In the genomic region with DNA sequence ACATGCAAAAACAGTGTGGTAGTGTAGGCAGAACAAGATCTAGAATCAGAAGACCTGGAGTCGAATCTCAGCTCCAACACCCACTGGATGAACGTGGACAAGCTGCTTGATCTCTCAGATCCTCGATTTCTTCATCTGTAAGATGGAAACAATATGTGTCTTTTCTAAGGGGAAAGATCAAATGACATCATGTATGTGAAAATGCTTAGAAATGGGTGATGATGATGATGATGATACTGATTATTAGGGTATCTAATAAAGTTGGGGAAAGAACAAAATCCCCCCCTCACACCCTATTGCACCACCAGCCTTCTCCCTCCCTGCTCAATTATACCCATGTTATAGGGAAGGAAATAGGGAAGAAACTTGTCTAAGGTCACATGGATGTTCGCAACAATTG, we compare ENCODE assay signal across 14 cellular contexts. TPM values are rescaled to one million over a fixed set of nuclear protein-coding genes. Genes with fewer than 3 reads are reported as not detected.
A peak's percentile ranks its signal among the peaks of the same experiment; 100 is the strongest.
DNase-seq lines count a peak whose midpoint lies in the region; ATAC-seq and TF ChIP-seq lines count a peak whose summit lies in the region.
"Had no signal": no experiment of that assay in that cellular context is flagged by ENCODE, and none has a peak within 500 bp of the region (broad histone marks: within the 10 kb centered on the region; RNA-seq: fewer than 3 reads in every experiment).

No MANE protein-coding gene starts in this region.

- H3K27ac Mint-ChIP-seq in activated CD8-positive, alpha-beta T cell treated with anti-CD3 and anti-CD28 coated beads for 36 hours: peak overlapping the region; percentile 30
- H3K27ac Mint-ChIP-seq in activated CD8-positive, alpha-beta T cell treated with anti-CD3 and anti-CD28 coated beads, Interleukin-2, amount 10 ng/mL, durations not matched to agents 7 days and 5 days: no peak overlapping the region
- peak overlapping the region in 6 of 9 donors; percentile 5 to 40 (median 24) for H3K27ac Mint-ChIP-seq in naive thymus-derived CD4-positive, alpha-beta T cell

- H3K4me1 Mint-ChIP-seq in activated CD8-positive, alpha-beta T cell treated with anti-CD3 and anti-CD28 coated beads for 36 hours (ENCODE audit: low read depth): peaks cover 20% of the 10 kb centered on the region
- peaks cover 9% of the 10 kb centered on the region for H3K4me1 Mint-ChIP-seq in activated CD8-positive, alpha-beta T cell treated with anti-CD3 and anti-CD28 coated beads, Interleukin-2, amount 10 ng/mL, durations not matched to agents 7 days and 5 days (ENCODE audit: low read depth)
- H3K4me1 Mint-ChIP-seq in naive thymus-derived CD4-positive, alpha-beta T cell: peaks cover 12 to 36% (median 20%) of the 10 kb centered on the region in 7 donors

- ATAC-seq in activated CD8-positive, alpha-beta T cell treated with anti-CD3 and anti-CD28 coated beads for 36 hours: no peak
- no peak for ATAC-seq in activated CD8-positive, alpha-beta T cell treated with anti-CD3 and anti-CD28 coated beads, Interleukin-2, amount 10 ng/mL, durations not matched to agents 7 days and 5 days
- ATAC-seq in naive thymus-derived CD4-positive, alpha-beta T cell: no peak
- ATAC-seq in lower lobe of right lung (no peak), GM19397 (IDR thresholded peaks at IDR 0.05; ENCODE audit: unreplicated experiment) (no peak)

- intact Hi-C loops in activated CD8-positive, alpha-beta T cell treated with anti-CD3 and anti-CD28 coated beads for 36 hours (cut with micrococcal nuclease): no loop called here
- intact Hi-C loops in naive thymus-derived CD4-positive, alpha-beta T cell (cut with micrococcal nuclease): no loop called here
- intact Hi-C loops in lower lobe of right lung (cut with DNase I): no loop called here

- H3K9me3 Mint-ChIP-seq in activated CD8-positive, alpha-beta T cell treated with anti-CD3 and anti-CD28 coated beads for 36 hours: no peaks in the 10 kb centered on the region
- no peaks in the 10 kb centered on the region for H3K9me3 Mint-ChIP-seq in activated CD8-positive, alpha-beta T cell treated with anti-CD3 and anti-CD28 coated beads, Interleukin-2, amount 10 ng/mL, durations not matched to agents 7 days and 5 days (ENCODE audit: insufficient read depth)
- H3K9me3 Mint-ChIP-seq in naive thymus-derived CD4-positive, alpha-beta T cell: peaks cover 0 to 2% (median 0%) of the 10 kb centered on the region in 11 donors

- POLR2A ChIA-PET in activated CD8-positive, alpha-beta T cell treated with anti-CD3 and anti-CD28 coated beads for 36 hours (lab: Charles Lee): no interaction called here
- POLR2A ChIA-PET in activated CD8-positive, alpha-beta T cell treated with anti-CD3 and anti-CD28 coated beads, Interleukin-2, amount 10 ng/mL, durations not matched to agents 7 days and 5 days (lab: Charles Lee): no interaction called here
- POLR2A ChIA-PET in HEK293 (lab: Yijun Ruan, JAX): no interaction called here
- POLR2A ChIA-PET in naive thymus-derived CD4-positive, alpha-beta T cell (lab: Charles Lee): no interaction called here

- no peak for TF ChIP-seq CTCF in activated CD8-positive, alpha-beta T cell treated with anti-CD3 and anti-CD28 coated beads for 36 hours (IDR thresholded peaks at IDR 0.05)
- no peak for TF ChIP-seq CTCF in HEK293 (tag by site-specific recombination; IDR thresholded peaks at IDR 0.05)
- no peak for TF ChIP-seq CTCF in lower lobe of right lung (IDR thresholded peaks at IDR 0.05)

- H3K36me3 Mint-ChIP-seq in activated CD8-positive, alpha-beta T cell treated with anti-CD3 and anti-CD28 coated beads for 36 hours (ENCODE audit: low read depth): peaks cover 16% of the 10 kb centered on the region
- H3K36me3 Mint-ChIP-seq in activated CD8-positive, alpha-beta T cell treated with anti-CD3 and anti-CD28 coated beads, Interleukin-2, amount 10 ng/mL, durations not matched to agents 7 days and 5 days (ENCODE audit: low read depth): peaks cover 50% of the 10 kb centered on the region
- H3K36me3 Mint-ChIP-seq in naive thymus-derived CD4-positive, alpha-beta T cell: peaks cover 9 to 32% (median 17%) of the 10 kb centered on the region in 5 donors

- no peaks in the 10 kb centered on the region for H3K27me3 Mint-ChIP-seq in activated CD8-positive, alpha-beta T cell treated with anti-CD3 and anti-CD28 coated beads for 36 hours
- no peaks in the 10 kb centered on the region for H3K27me3 Mint-ChIP-seq in activated CD8-positive, alpha-beta T cell treated with anti-CD3 and anti-CD28 coated beads, Interleukin-2, amount 10 ng/mL, durations not matched to agents 7 days and 5 days (ENCODE audit: low read depth)
- H3K27me3 Mint-ChIP-seq in naive thymus-derived CD4-positive, alpha-beta T cell: no peaks in the 10 kb centered on the region

- no peak overlapping the region for H3K4me3 Mint-ChIP-seq in activated CD8-positive, alpha-beta T cell treated with anti-CD3 and anti-CD28 coated beads for 36 hours
- H3K4me3 Mint-ChIP-seq in activated CD8-positive, alpha-beta T cell treated with anti-CD3 and anti-CD28 coated beads, Interleukin-2, amount 10 ng/mL, durations not matched to agents 7 days and 5 days: no peak overlapping the region
- H3K4me3 Mint-ChIP-seq in naive thymus-derived CD4-positive, alpha-beta T cell: no peak overlapping the region

- no peaks in the 10 kb centered on the region for H3K4me1 ChIP-seq in HEK293 (ENCODE audit: control insufficient read depth, insufficient read depth, low read length)
- H3K4me1 ChIP-seq in naive thymus-derived CD4-positive, alpha-beta T cell (ENCODE audit: control insufficient read depth in 2 of 2, insufficient read depth in 2 of 2, low read length in 2 of 2): peaks cover 0 to 3% of the 10 kb centered on the region in 2 donors
- no peaks in the 10 kb centered on the region for H3K4me1 ChIP-seq in lower lobe of right lung

- H3K4me3 ChIP-seq in HEK293 (ENCODE audit: low read depth, low read length) (no peak overlapping the region), lower lobe of right lung (no peak overlapping the region)
- H3K4me3 ChIP-seq in naive thymus-derived CD4-positive, alpha-beta T cell (ENCODE audit: low read length): no peak overlapping the region

- no peak for DNase-seq in activated CD8-positive, alpha-beta T cell treated with anti-CD3 and anti-CD28 coated beads for 36 hours
- no peak for DNase-seq in activated CD8-positive, alpha-beta T cell treated with anti-CD3 and anti-CD28 coated beads, Interleukin-2, amount 10 ng/mL, durations not matched to agents 7 days and 5 days
- DNase-seq in ecto neural progenitor cell (ENCODE audit: low spot score): peak; percentile 18
- DNase-seq in naive thymus-derived CD4-positive, alpha-beta T cell: no peak
- DNase-seq in NCI-H510A treated with DMSO at 0.1 percent for 48 hours (lab: John Stamatoyannopoulos, UW): no peak
- DNase-seq in lower lobe of right lung: no peak
- DNase-seq: Calu3, DMS 273 treated with DMSO at 0.1 percent for 48 hours, HCEC 1CT had no signal

- peaks cover 42 to 74% of the 10 kb centered on the region in 2 experiments for H3K36me3 ChIP-seq in HEK293 (ENCODE audit: control insufficient read depth in 2 of 2, insufficient read depth in 1 of 2, low read length in 2 of 2)
- peaks cover 3 to 50% (median 11%) of the 10 kb centered on the region in 3 experiments for H3K36me3 ChIP-seq in naive thymus-derived CD4-positive, alpha-beta T cell (ENCODE audit: control insufficient read depth in 2 of 3, insufficient read depth in 3 of 3, low read length in 3 of 3)
- H3K36me3 ChIP-seq in lower lobe of right lung: peaks cover 53% of the 10 kb centered on the region

- H3K9me3 ChIP-seq in HEK293 (ENCODE audit: control insufficient read depth, insufficient read depth, low read depth, low read length): no peaks in the 10 kb centered on the region
- no peaks in the 10 kb centered on the region for H3K9me3 ChIP-seq in naive thymus-derived CD4-positive, alpha-beta T cell (ENCODE audit: control insufficient read depth in 2 of 3, low read length in 3 of 3)
- no peaks in the 10 kb centered on the region for H3K9me3 ChIP-seq in lower lobe of right lung

- no peaks in the 10 kb centered on the region for H3K27me3 ChIP-seq in naive thymus-derived CD4-positive, alpha-beta T cell (ENCODE audit: control insufficient read depth in 2 of 2, insufficient read depth in 2 of 2, low read length in 2 of 2)
- H3K27me3 ChIP-seq in lower lobe of right lung (ENCODE audit: low read depth): no peaks in the 10 kb centered on the region

- H3K27ac ChIP-seq in HEK293 (ENCODE audit: extremely low read depth, low read depth, low read length): no peak overlapping the region
- H3K27ac ChIP-seq in naive thymus-derived CD4-positive, alpha-beta T cell (ENCODE audit: low read depth, low read length): no peak overlapping the region
- H3K27ac ChIP-seq in lower lobe of right lung: no peak overlapping the region
- H3K27ac ChIP-seq: 22Rv1 had no signal

- CTCF ChIA-PET in activated CD8-positive, alpha-beta T cell treated with anti-CD3 and anti-CD28 coated beads for 36 hours (lab: Charles Lee): no interaction called here
- CTCF ChIA-PET in activated CD8-positive, alpha-beta T cell treated with anti-CD3 and anti-CD28 coated beads, Interleukin-2, amount 10 ng/mL, durations not matched to agents 7 days and 5 days (lab: Charles Lee): no interaction called here
- CTCF ChIA-PET in HEK293 (lab: Yijun Ruan, JAX): no interaction called here
- CTCF ChIA-PET in naive thymus-derived CD4-positive, alpha-beta T cell (lab: Charles Lee): no interaction called here

TF ChIP-seq in HEK293, 187 proteins besides CTCF, POLR2A, EP300 and RAD21 (continues in another document):
- TF ChIP-seq ZNF791 (tag by site-specific recombination; IDR thresholded peaks at IDR 0.05): no peak

RNA-seq across cellular contexts. Expression of a gene that starts 10.9 kb away (rescaled TPM):
- 10 to 100 TPM; 25.6 to 26.1 TPM for total RNA-seq in activated CD8-positive, alpha-beta T cell treated with anti-CD3 and anti-CD28 coated beads for 36 hours
- total RNA-seq in activated CD8-positive, alpha-beta T cell treated with anti-CD3 and anti-CD28 coated beads, Interleukin-2, amount 10 ng/mL, durations not matched to agents 7 days and 5 days: 10 to 100 TPM; 30.9 to 31.7 TPM
- total RNA-seq in naive thymus-derived CD4-positive, alpha-beta T cell: 10 to 100 TPM; 30.1 to 39.1 (median 35.1) TPM
- 1 to 10 TPM in 1 of 2 donors, under 1 TPM in 1; 0.55 to 1.6 TPM for polyA plus RNA-seq in naive thymus-derived CD4-positive, alpha-beta T cell
- total RNA-seq in lower lobe of right lung: 33.8 TPM

RNA-seq across cellular contexts. Expression of a gene that starts 54.1 kb away (rescaled TPM):
- total RNA-seq in activated CD8-positive, alpha-beta T cell treated with anti-CD3 and anti-CD28 coated beads for 36 hours: under 1 TPM; 0.22 to 0.25 TPM
- under 1 TPM; 0.50 TPM for total RNA-seq in activated CD8-positive, alpha-beta T cell treated with anti-CD3 and anti-CD28 coated beads, Interleukin-2, amount 10 ng/mL, durations not matched to agents 7 days and 5 days
- 1 to 10 TPM in 4 of 5 experiments, under 1 TPM in 1; 0.41 to 2.5 (median 1.3) TPM for total RNA-seq in naive thymus-derived CD4-positive, alpha-beta T cell
- 1 to 10 TPM; 2.5 to 3.3 TPM for polyA plus RNA-seq in naive thymus-derived CD4-positive, alpha-beta T cell
- total RNA-seq in lower lobe of right lung: not detected
- total RNA-seq: A673, Calu3 had no signal
- polyA plus RNA-seq: BJ had no signal
